ENCODE assay signal across 1 cellular context in genomic region chr10:109912335-109913282, GRCh38.
TF ChIP-seq lines count a peak whose summit lies in the region.

No MANE protein-coding gene starts in this region.

TF ChIP-seq in SK-N-SH, 30 proteins besides CTCF, POLR2A, EP300 and RAD21 (continued from another document):
- TF ChIP-seq ZBTB33 (IDR thresholded peaks at IDR 0.05; ENCODE audit: borderline replicate concordance, low read depth) (no peak), MEF2A (IDR thresholded peaks at IDR 0.05; ENCODE audit: borderline replicate concordance, low read depth) (no peak), GABPA (IDR thresholded peaks at IDR 0.05; ENCODE audit: low read depth) (no peak), PBX3 (IDR thresholded peaks at IDR 0.05) (peak; percentile 29; the same call in 1 of the 2 replicates)
TF ChIP-seq in SK-N-SH: peak in this region for 5.
